Comparison of ENCODE assay signal across 9 cellular contexts in the genomic region with DNA sequence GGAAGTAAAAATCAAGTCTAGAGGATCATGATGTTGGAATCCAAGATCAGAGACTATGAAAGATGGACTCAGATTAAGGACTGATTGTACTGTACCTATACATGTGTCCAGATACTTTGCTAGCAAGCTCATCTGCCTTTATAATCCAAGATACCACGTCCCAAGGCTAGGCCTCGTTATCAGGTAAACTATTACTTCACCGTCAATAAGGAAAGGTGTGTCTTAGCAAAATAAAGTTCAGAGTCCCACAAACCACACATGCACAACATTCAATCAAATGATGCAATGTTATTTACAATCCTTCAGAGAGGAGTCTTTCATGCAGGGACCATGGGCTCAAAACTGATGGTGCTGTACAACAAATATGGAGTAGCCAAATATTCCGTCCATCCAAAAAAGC.
"Had no signal": no experiment of that assay in that cellular context is flagged by ENCODE, and none has a peak within 500 bp of the region (broad histone marks: within the 10 kb centered on the region; RNA-seq: fewer than 3 reads in every experiment).

No MANE protein-coding gene starts in this region.

- H3K4me3 ChIP-seq: GM23248, HAP-1, K562 had no signal

- ATAC-seq: HCT116, K562 had no signal

- H3K9ac ChIP-seq: GM23248 had no signal

- H3K36me3 ChIP-seq: HAP-1 had no signal

- H3K4me1 ChIP-seq: HAP-1 had no signal

- H3K27ac ChIP-seq: GM23248 had no signal

- DNase-seq: GM23248, GOT3, H7, HFFc6, IMR-90, KG1 had no signal

- H3K9me3 ChIP-seq: HAP-1 had no signal
